13 cellular contexts compared by ENCODE assay signal in the genomic region with DNA sequence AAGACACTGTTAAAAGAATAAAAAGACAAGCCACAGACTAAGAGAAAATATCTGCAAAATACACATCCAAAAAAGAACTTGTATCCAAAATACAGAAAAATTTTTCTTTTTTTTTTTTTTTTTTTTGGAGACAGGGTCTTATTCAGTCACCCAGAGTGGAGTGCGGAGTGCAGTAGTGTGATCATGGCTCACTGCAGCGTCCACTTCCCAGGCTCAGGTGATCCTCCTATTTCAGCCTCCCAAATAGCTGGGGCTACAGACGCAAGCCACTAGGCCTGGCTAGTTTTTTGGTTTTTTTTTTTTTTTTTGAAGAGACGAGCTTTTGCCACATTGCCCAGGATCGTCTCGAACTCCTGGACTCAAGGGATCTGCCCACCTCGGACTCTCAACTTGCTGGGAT. TPM values are rescaled to one million over a fixed set of nuclear protein-coding genes. Genes with fewer than 3 reads are reported as not detected.
DNase-seq lines count a peak whose midpoint lies in the region; ATAC-seq, FAIRE-seq and TF ChIP-seq lines count a peak whose summit lies in the region.
"Had no signal": no experiment of that assay in that cellular context is flagged by ENCODE, and none has a peak within 500 bp of the region (broad histone marks: within the 10 kb centered on the region; RNA-seq: fewer than 3 reads in every experiment).

No MANE protein-coding gene starts in this region.

- H2AFZ ChIP-seq in GM23338, result no peak overlapping the region
- H2AFZ ChIP-seq in mesenchymal stem cell (ENCODE audit: low read depth, low read length), result no peak overlapping the region

- no peak for DNase-seq in CD4-positive, alpha-beta T cell
- DNase-seq in GM23338 (ENCODE audit: low spot score) (no peak), mesenchymal stem cell (no peak), D721Med (ENCODE audit: insufficient read length, low spot score) (no peak), middle frontal gyrus (ENCODE audit: extremely low spot score, low spot score) (no peak), NCI-H510A treated with DMSO at 0.1 percent for 48 hours (lab: John Stamatoyannopoulos, UW) (no peak), right cardiac atrium (no peak)
- no peak for DNase-seq in activated CD8-positive, alpha-beta T cell treated with anti-CD3 and anti-CD28 coated beads, Interleukin-2, amount 10 ng/mL, durations not matched to agents 7 days and 5 days
- DNase-seq: cortex of kidney, DMS53, mesendoderm, NCI-H146, sigmoid colon had no signal

- WGBS in mesenchymal stem cell, result 93% methylated on average over 6 of the region's 7 CpGs
- WGBS in right cardiac atrium, result 78% methylated on average over 7 of the region's 7 CpGs

- peaks cover 9% of the 10 kb centered on the region; the same call in 1 of the 2 replicates for H3K4me1 ChIP-seq in GM23338 (ENCODE audit: insufficient read depth)
- peaks cover 1% of the 10 kb centered on the region for H3K4me1 ChIP-seq in mesenchymal stem cell (ENCODE audit: control insufficient read depth, insufficient read depth, low read depth, low read length)
- peaks cover 4% of the 10 kb centered on the region for H3K4me1 ChIP-seq in right cardiac atrium (ENCODE audit: control insufficient read depth, insufficient read depth, low read length)

- H3K9me3 Mint-ChIP-seq in CD4-positive, alpha-beta T cell, result no peaks in the 10 kb centered on the region
- no peaks in the 10 kb centered on the region for H3K9me3 Mint-ChIP-seq in GM23338
- H3K9me3 Mint-ChIP-seq in activated CD8-positive, alpha-beta T cell treated with anti-CD3 and anti-CD28 coated beads, Interleukin-2, amount 10 ng/mL, durations not matched to agents 7 days and 5 days (ENCODE audit: insufficient read depth), result no peaks in the 10 kb centered on the region

- no peak overlapping the region for H3K27ac ChIP-seq in CD4-positive, alpha-beta T cell (ENCODE audit: low read depth, low read length)
- no peak overlapping the region for H3K27ac ChIP-seq in GM23338 (ENCODE audit: low read depth)
- no peak overlapping the region for H3K27ac ChIP-seq in mesenchymal stem cell (ENCODE audit: low read length, poor library complexity, severe bottlenecking)
- H3K27ac ChIP-seq in right cardiac atrium (ENCODE audit: low read length), result no peak overlapping the region
- H3K27ac ChIP-seq: sigmoid colon had no signal

- CTCF ChIA-PET in CD4-positive, alpha-beta T cell (lab: Charles Lee), result interaction anchor here (0.8 kb wide), 1 partner anchor 16 kb away, joined by 3 read pairs; no protein-coding TSS in a partner anchor
- CTCF ChIA-PET in activated CD8-positive, alpha-beta T cell treated with anti-CD3 and anti-CD28 coated beads, Interleukin-2, amount 10 ng/mL, durations not matched to agents 7 days and 5 days (lab: Charles Lee), result interaction anchor here (3.4 kb wide), 1 partner anchor 105 kb away, joined by 10 read pairs; no protein-coding TSS in a partner anchor

- no peak overlapping the region for H3K4ac ChIP-seq in mesenchymal stem cell (ENCODE audit: low read depth in 1 of 2, low read length in 2 of 2)

- TF ChIP-seq CTCF in CD4-positive, alpha-beta T cell (IDR thresholded peaks at IDR 0.05), result no peak
- no peak for TF ChIP-seq CTCF in GM23338 (conservative IDR thresholded peaks at IDR 0.05; ENCODE audit: low read depth in 2 of 2)
- TF ChIP-seq CTCF in D721Med (IDR thresholded peaks at IDR 0.05; ENCODE audit: insufficient read depth, missing control alignments), result no peak

- H3K18ac ChIP-seq in mesenchymal stem cell (ENCODE audit: low read depth in 1 of 2, low read length in 2 of 2), result no peak overlapping the region

- H2BK120ac ChIP-seq in mesenchymal stem cell (ENCODE audit: low read depth, low read length), result no peak overlapping the region

- no peaks in the 10 kb centered on the region for H3K9me3 ChIP-seq in CD4-positive, alpha-beta T cell (ENCODE audit: control insufficient read depth, low read length)
- H3K9me3 ChIP-seq in mesenchymal stem cell (ENCODE audit: control insufficient read depth, low read length), result no peaks in the 10 kb centered on the region
- no peaks in the 10 kb centered on the region for H3K9me3 ChIP-seq in right cardiac atrium (ENCODE audit: control insufficient read depth, low read length)
- H3K9me3 ChIP-seq: sigmoid colon had no signal

- POLR2A ChIA-PET in CD4-positive, alpha-beta T cell (lab: Charles Lee), result interaction anchor here (0.6 kb wide), 1 partner anchor 386 kb away, joined by 3 read pairs; no protein-coding TSS in a partner anchor
- POLR2A ChIA-PET in activated CD8-positive, alpha-beta T cell treated with anti-CD3 and anti-CD28 coated beads, Interleukin-2, amount 10 ng/mL, durations not matched to agents 7 days and 5 days (lab: Charles Lee), result interaction anchor here (1.0 to 1.8 kb wide), 2 partner anchors 94 to 937 kb away, joined by 3 to 9 read pairs; partner anchors contain the start of genes GOPC and RWDD1

- no peak overlapping the region for H3K4me2 ChIP-seq in GM23338
- no peak overlapping the region for H3K4me2 ChIP-seq in mesenchymal stem cell (ENCODE audit: low read length, poor library complexity, severe bottlenecking)

- no peaks in the 10 kb centered on the region for H3K27me3 Mint-ChIP-seq in CD4-positive, alpha-beta T cell
- H3K27me3 Mint-ChIP-seq in GM23338 (ENCODE audit: insufficient read depth, low read depth, poor library complexity), result peaks cover 5% of the 10 kb centered on the region
- H3K27me3 Mint-ChIP-seq in activated CD8-positive, alpha-beta T cell treated with anti-CD3 and anti-CD28 coated beads, Interleukin-2, amount 10 ng/mL, durations not matched to agents 7 days and 5 days (ENCODE audit: low read depth), result no peaks in the 10 kb centered on the region

- no peak overlapping the region for H2BK15ac ChIP-seq in mesenchymal stem cell (ENCODE audit: low read depth, poor library complexity, severe bottlenecking)

- H3K4me3 ChIP-seq in GM23338 (0 out of 2 replicates have a peak overlapping the region, but pooled peaks have one; percentile 13), mesenchymal stem cell (ENCODE audit: insufficient read depth in 1 of 2, low read depth in 1 of 2, low read length in 2 of 2) (peak overlapping the region in 1 of 2 experiments; percentile 92), right cardiac atrium (ENCODE audit: low read length) (no peak overlapping the region)
- H3K4me3 ChIP-seq: sigmoid colon had no signal

- intact Hi-C loops in CD4-positive, alpha-beta T cell (cut with DNase I, micrococcal nuclease), result loop anchor here (5.0 to 10.0 kb wide), 2 partner anchors 93 to 411 kb away; partner anchors contain the start of genes RWDD1 (in 2 of the 2) and TSPYL4 (in 2 of the 2)
- intact Hi-C loops in right cardiac atrium (cut with DNase I), result no loop called here

- peaks cover 20% of the 10 kb centered on the region for H3K36me3 Mint-ChIP-seq in CD4-positive, alpha-beta T cell (ENCODE audit: low read depth)
- no peaks in the 10 kb centered on the region for H3K36me3 Mint-ChIP-seq in GM23338 (ENCODE audit: low read depth)
- peaks cover 36% of the 10 kb centered on the region for H3K36me3 Mint-ChIP-seq in activated CD8-positive, alpha-beta T cell treated with anti-CD3 and anti-CD28 coated beads, Interleukin-2, amount 10 ng/mL, durations not matched to agents 7 days and 5 days (ENCODE audit: low read depth)

- no peak overlapping the region for H2BK12ac ChIP-seq in mesenchymal stem cell (ENCODE audit: low read length in 2 of 2)

- H3K14ac ChIP-seq in mesenchymal stem cell (ENCODE audit: low read length in 2 of 2), result no peak overlapping the region

- H3K27ac Mint-ChIP-seq in CD4-positive, alpha-beta T cell, result no peak overlapping the region
- H3K27ac Mint-ChIP-seq in GM23338, result no peak overlapping the region
- H3K27ac Mint-ChIP-seq in activated CD8-positive, alpha-beta T cell treated with anti-CD3 and anti-CD28 coated beads, Interleukin-2, amount 10 ng/mL, durations not matched to agents 7 days and 5 days, result no peak overlapping the region

- H3F3A ChIP-seq in GM23338 (replicated peaks; ENCODE audit: low read depth), result no peaks in the 10 kb centered on the region

- no peak overlapping the region for H4K91ac ChIP-seq in mesenchymal stem cell (ENCODE audit: low read length)

- peaks cover 6% of the 10 kb centered on the region for H3K79me1 ChIP-seq in mesenchymal stem cell (replicated peaks; ENCODE audit: low read length, poor library complexity, severe bottlenecking)

- H3K9ac ChIP-seq in mesenchymal stem cell (ENCODE audit: low read length), result peak overlapping the region; percentile 37

- no peak overlapping the region for H2AK5ac ChIP-seq in mesenchymal stem cell (ENCODE audit: low read length, severe bottlenecking)

- H3K4me1 Mint-ChIP-seq in CD4-positive, alpha-beta T cell (ENCODE audit: low read depth), result peaks cover 66% of the 10 kb centered on the region
- H3K4me1 Mint-ChIP-seq in GM23338, result peaks cover 15% of the 10 kb centered on the region; the same call in 2 of the 3 replicates
- peaks cover 52% of the 10 kb centered on the region for H3K4me1 Mint-ChIP-seq in activated CD8-positive, alpha-beta T cell treated with anti-CD3 and anti-CD28 coated beads, Interleukin-2, amount 10 ng/mL, durations not matched to agents 7 days and 5 days (ENCODE audit: low read depth)

- H4K20me1 ChIP-seq in GM23338 (replicated peaks; ENCODE audit: insufficient read depth), result peaks cover 12% of the 10 kb centered on the region; the same call in 1 of the 2 replicates

- no peak overlapping the region for H4K8ac ChIP-seq in mesenchymal stem cell (ENCODE audit: low read length)

- H2BK5ac ChIP-seq in mesenchymal stem cell (ENCODE audit: low read depth, low read length, poor library complexity, severe bottlenecking), result no peak overlapping the region

- FAIRE-seq in D721Med (lab: Jason Lieb, UNC), result no peak

- peaks cover 79% of the 10 kb centered on the region for H3K79me2 ChIP-seq in GM23338 (replicated peaks; ENCODE audit: insufficient read depth)

- no peak for ATAC-seq in CD4-positive, alpha-beta T cell (ENCODE audit: poor library complexity)
- ATAC-seq in GM23338, result no peak
- no peak for ATAC-seq in activated CD8-positive, alpha-beta T cell treated with anti-CD3 and anti-CD28 coated beads, Interleukin-2, amount 10 ng/mL, durations not matched to agents 7 days and 5 days
- no peak for ATAC-seq in right cardiac atrium

- peak overlapping the region; percentile 62 for H3K4me3 Mint-ChIP-seq in CD4-positive, alpha-beta T cell
- no peak overlapping the region; the same call in 2 of the 3 replicates for H3K4me3 Mint-ChIP-seq in GM23338
- H3K4me3 Mint-ChIP-seq in activated CD8-positive, alpha-beta T cell treated with anti-CD3 and anti-CD28 coated beads, Interleukin-2, amount 10 ng/mL, durations not matched to agents 7 days and 5 days, result peak overlapping the region; percentile 26

- H3K27me3 ChIP-seq in CD4-positive, alpha-beta T cell (ENCODE audit: control insufficient read depth, insufficient read depth, low read length), result no peaks in the 10 kb centered on the region
- H3K27me3 ChIP-seq in GM23338 (ENCODE audit: insufficient read depth) (no peaks in the 10 kb centered on the region), mesenchymal stem cell (ENCODE audit: control insufficient read depth in 1 of 2, insufficient read depth in 1 of 2, low read length in 2 of 2) (no peaks in the 10 kb centered on the region), right cardiac atrium (ENCODE audit: control insufficient read depth, insufficient read depth) (no peaks in the 10 kb centered on the region)
- H3K27me3 ChIP-seq: sigmoid colon had no signal

- no peak overlapping the region for H3K23ac ChIP-seq in mesenchymal stem cell (ENCODE audit: low read length in 2 of 2)

- H3K36me3 ChIP-seq in GM23338 (ENCODE audit: insufficient read depth), result no peaks in the 10 kb centered on the region
- H3K36me3 ChIP-seq in mesenchymal stem cell (ENCODE audit: control insufficient read depth in 1 of 2, insufficient read depth in 2 of 2, low read depth in 1 of 2, low read length in 2 of 2), result no peaks in the 10 kb centered on the region
- H3K36me3 ChIP-seq: sigmoid colon had no signal

- peaks cover 4% of the 10 kb centered on the region; the same call in 1 of the 2 replicates for H3K9me2 ChIP-seq in GM23338 (ENCODE audit: insufficient read depth)

RNA-seq across cellular contexts. Expression of gene ZUP1, which starts 3.1 kb away (rescaled TPM):
- 10 to 100 TPM; 14.2 to 14.9 TPM for total RNA-seq in CD4-positive, alpha-beta T cell
- 19.1 and 23.2 TPM in 2 replicates for total RNA-seq in GM23338 (2014; rRNA removed; shearing (Covaris generic))
- polyA plus RNA-seq in GM23338 (2016; fragmentation: Nextera tagmentation; extraction: Ambion mirVana), result 20.4 and 21.4 TPM in 2 replicates
- 10 to 100 TPM; 19.1 to 22.5 TPM for total RNA-seq in activated CD8-positive, alpha-beta T cell treated with anti-CD3 and anti-CD28 coated beads, Interleukin-2, amount 10 ng/mL, durations not matched to agents 7 days and 5 days
- 7.8 TPM for polyA plus RNA-seq in mesenchymal stem cell (2013, experiment 1 of 2)
- 7.9 TPM for polyA plus RNA-seq in mesenchymal stem cell (2013, experiment 2 of 2)
- 1 to 10 TPM; 4.2 to 6.6 (median 4.5) TPM for total RNA-seq in right cardiac atrium
- 3.5 TPM for polyA plus RNA-seq in right cardiac atrium

RNA-seq across cellular contexts. Expression of gene KPNA5, which starts 15.5 kb away (rescaled TPM):
- total RNA-seq in CD4-positive, alpha-beta T cell, result 10 to 100 TPM; 60.0 to 66.0 TPM
- 9.4 and 16.3 TPM in 2 replicates for total RNA-seq in GM23338 (2014; rRNA removed; shearing (Covaris generic))
- polyA plus RNA-seq in GM23338 (2016; fragmentation: Nextera tagmentation; extraction: Ambion mirVana) (6.9 and 8.5 TPM in 2 replicates), right cardiac atrium (3.1 TPM)
- total RNA-seq in activated CD8-positive, alpha-beta T cell treated with anti-CD3 and anti-CD28 coated beads, Interleukin-2, amount 10 ng/mL, durations not matched to agents 7 days and 5 days, result 10 to 100 TPM in 1 of 2 experiments, 1 to 10 TPM in 1; 9.8 to 11.0 TPM
- 5.9 TPM for polyA plus RNA-seq in mesenchymal stem cell (2013, experiment 1 of 2)
- 5.9 TPM for polyA plus RNA-seq in mesenchymal stem cell (2013, experiment 2 of 2)
- 10 to 100 TPM; 11.4 to 15.2 (median 12.6) TPM for total RNA-seq in right cardiac atrium

RNA-seq across cellular contexts. Expression of gene RSPH4A, which starts 49.2 kb away (rescaled TPM):
- total RNA-seq in CD4-positive, alpha-beta T cell, result under 1 TPM; 0.56 to 0.88 TPM
- 0.08 and 0.52 TPM in 2 replicates for total RNA-seq in GM23338 (2014; rRNA removed; shearing (Covaris generic))
- polyA plus RNA-seq in GM23338 (2016; fragmentation: Nextera tagmentation; extraction: Ambion mirVana) (0.54 and 1.0 TPM in 2 replicates), right cardiac atrium (0.20 TPM)
- total RNA-seq in activated CD8-positive, alpha-beta T cell treated with anti-CD3 and anti-CD28 coated beads, Interleukin-2, amount 10 ng/mL, durations not matched to agents 7 days and 5 days, result under 1 TPM; 0.18 to 0.29 TPM
- 0.12 TPM for polyA plus RNA-seq in mesenchymal stem cell (2013, experiment 1 of 2)
- 0.10 TPM for polyA plus RNA-seq in mesenchymal stem cell (2013, experiment 2 of 2)
- under 1 TPM; 0.15 to 0.72 (median 0.20) TPM for total RNA-seq in right cardiac atrium

Comparison
In these comparisons a context has a peak if more than half of its experiments do, and no peak if none do; other contexts are left out.
1. intact Hi-C loops: an anchor here in CD4-positive, alpha-beta T cell (5.0 to 10.0 kb wide); none called in right cardiac atrium.